ENCODE assay signal across 19 cellular contexts in the genomic region with DNA sequence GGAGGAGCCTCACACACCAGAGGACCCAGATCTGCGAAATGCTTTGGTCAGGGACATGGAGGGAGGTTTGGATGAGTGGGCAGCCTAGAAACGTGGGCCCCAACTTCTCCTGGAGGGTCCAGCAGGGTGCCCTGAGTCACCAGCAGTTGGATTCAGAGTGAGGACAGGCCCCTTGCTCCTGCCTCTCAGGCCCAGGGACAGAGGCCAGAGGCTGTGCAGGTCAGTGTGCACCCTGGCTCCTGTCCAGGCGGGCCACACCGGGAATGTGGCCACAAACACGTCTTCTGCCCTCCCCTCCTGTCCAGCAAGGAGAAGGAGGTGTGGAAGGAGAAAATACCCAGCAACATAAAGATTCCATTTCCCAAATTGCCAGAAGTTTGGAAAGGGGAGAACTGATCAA.
"Had no signal": no experiment of that assay in that cellular context is flagged by ENCODE, and none has a peak within 500 bp of the region (broad histone marks: within the 10 kb centered on the region; RNA-seq: fewer than 3 reads in every experiment).

No MANE protein-coding gene starts in this region.

- DNase-seq: activated CD4-positive, alpha-beta memory T cell treated with anti-CD3 and anti-CD28 coated beads, Interleukin-2, amount 10 ng/mL, durations not matched to agents 7 days and 5 days; activated CD4-positive, alpha-beta T cell treated with anti-CD3 and anti-CD28 coated beads for 4 hours; activated naive CD4-positive, alpha-beta T cell; activated naive CD8-positive, alpha-beta T cell treated with anti-CD3 and anti-CD28 coated beads, Interleukin-2, amount 10 ng/mL, durations not matched to agents 7 days and 5 days; activated T-cell treated with anti-CD3 and anti-CD28 coated beads, Interleukin-2, amount 50 U/mL, for 1 hour; body of pancreas; central memory CD4-positive, alpha-beta T cell; cortex of kidney; effector CD4-positive, alpha-beta T cell; immature natural killer cell; kidney glomerular epithelial cell; mesendoderm; naive thymus-derived CD8-positive, alpha-beta T cell; T-cell; trophoblast cell had no signal

- H2AFZ ChIP-seq: parathyroid adenoma had no signal

- H3K4me3 ChIP-seq: body of pancreas had no signal

- H3K27ac ChIP-seq: body of pancreas, parathyroid adenoma had no signal

- H3K27me3 ChIP-seq: body of pancreas had no signal

- H3K27me3 Mint-ChIP-seq: activated CD4-positive, alpha-beta memory T cell treated with anti-CD3 and anti-CD28 coated beads, Interleukin-2, amount 10 ng/mL, durations not matched to agents 7 days and 5 days; activated naive CD8-positive, alpha-beta T cell treated with anti-CD3 and anti-CD28 coated beads, Interleukin-2, amount 10 ng/mL, durations not matched to agents 7 days and 5 days; activated T-helper 17 cell treated with anti-CD3 and anti-CD28 coated beads, Interleukin-2, amount 50 U/mL, for 72 hours; naive thymus-derived CD8-positive, alpha-beta T cell; stimulated activated naive CD8-positive, alpha-beta T cell treated with anti-CD3 and anti-CD28 coated beads, Interleukin-15, Interleukin-2, amounts not matched to agents 100 ng/mL and 50 ng/mL, for 24 hours; T-cell had no signal

- H3K4me1 ChIP-seq: parathyroid adenoma had no signal

- ATAC-seq: activated T-helper 17 cell treated with anti-CD3 and anti-CD28 coated beads, Interleukin-2, amount 50 U/mL, for 72 hours; body of pancreas; naive thymus-derived CD8-positive, alpha-beta T cell; T-cell; WTC11 had no signal

- H3K9me3 Mint-ChIP-seq: activated CD4-positive, alpha-beta memory T cell treated with anti-CD3 and anti-CD28 coated beads, Interleukin-2, amount 10 ng/mL, durations not matched to agents 7 days and 5 days; activated naive CD8-positive, alpha-beta T cell treated with anti-CD3 and anti-CD28 coated beads, Interleukin-2, amount 10 ng/mL, durations not matched to agents 7 days and 5 days; activated T-helper 17 cell treated with anti-CD3 and anti-CD28 coated beads, Interleukin-2, amount 50 U/mL, for 72 hours; immature natural killer cell; naive thymus-derived CD8-positive, alpha-beta T cell; stimulated activated naive CD8-positive, alpha-beta T cell treated with anti-CD3 and anti-CD28 coated beads, Interleukin-15, Interleukin-2, amounts not matched to agents 100 ng/mL and 50 ng/mL, for 24 hours; T-cell; WTC11 had no signal

- H3K27ac Mint-ChIP-seq: activated CD4-positive, alpha-beta memory T cell treated with anti-CD3 and anti-CD28 coated beads, Interleukin-2, amount 10 ng/mL, durations not matched to agents 7 days and 5 days; activated naive CD8-positive, alpha-beta T cell treated with anti-CD3 and anti-CD28 coated beads, Interleukin-2, amount 10 ng/mL, durations not matched to agents 7 days and 5 days; activated T-helper 17 cell treated with anti-CD3 and anti-CD28 coated beads, Interleukin-2, amount 50 U/mL, for 72 hours; immature natural killer cell; stimulated activated naive CD8-positive, alpha-beta T cell treated with anti-CD3 and anti-CD28 coated beads, Interleukin-15, Interleukin-2, amounts not matched to agents 100 ng/mL and 50 ng/mL, for 24 hours; T-cell; WTC11 had no signal

- H3K9ac ChIP-seq: parathyroid adenoma had no signal

- H3K9me3 ChIP-seq: body of pancreas had no signal

- H3K4me3 Mint-ChIP-seq: activated CD4-positive, alpha-beta memory T cell treated with anti-CD3 and anti-CD28 coated beads, Interleukin-2, amount 10 ng/mL, durations not matched to agents 7 days and 5 days; activated naive CD8-positive, alpha-beta T cell treated with anti-CD3 and anti-CD28 coated beads, Interleukin-2, amount 10 ng/mL, durations not matched to agents 7 days and 5 days; activated T-helper 17 cell treated with anti-CD3 and anti-CD28 coated beads, Interleukin-2, amount 50 U/mL, for 72 hours; immature natural killer cell; stimulated activated naive CD8-positive, alpha-beta T cell treated with anti-CD3 and anti-CD28 coated beads, Interleukin-15, Interleukin-2, amounts not matched to agents 100 ng/mL and 50 ng/mL, for 24 hours; T-cell; WTC11 had no signal
